In genomic region chr1:180273066-180273465, GRCh38 we compare ENCODE assay signal across 28 cellular contexts. TPM values are rescaled to one million over a fixed set of nuclear protein-coding genes. Genes with fewer than 3 reads are reported as not detected.
"Had no signal": no experiment of that assay in that cellular context is flagged by ENCODE, and none has a peak within 500 bp of the region (broad histone marks: within the 10 kb centered on the region; RNA-seq: fewer than 3 reads in every experiment).

No MANE protein-coding gene starts in this region.

- H3K4me3 ChIP-seq: colonic mucosa, esophagus squamous epithelium, gastrocnemius medialis, heart right ventricle, left lung, lower lobe of right lung, mucosa of descending colon had no signal

- H3K4me1 ChIP-seq: esophagus squamous epithelium, lower lobe of right lung had no signal

- H3K27ac ChIP-seq: colonic mucosa, epithelial cell of prostate, esophagus squamous epithelium, gastrocnemius medialis, heart right ventricle, left lung, lower lobe of right lung had no signal

- H3K4me3 Mint-ChIP-seq: dendritic cell treated with granulocyte-macrophage colony-stimulating factor and Interleukin-4, amounts not matched to agents 40 ng/mL and 50 ng/mL, for 4 days; mesothelial cell of epicardium had no signal

- H3K9me3 Mint-ChIP-seq: dendritic cell treated with granulocyte-macrophage colony-stimulating factor and Interleukin-4, amounts not matched to agents 40 ng/mL and 50 ng/mL, for 4 days; mesothelial cell of epicardium had no signal

- DNase-seq: cerebellar nuclear complex; colonic mucosa; cortex of kidney; effector CD4-positive, alpha-beta T cell; effector memory CD4-positive, alpha-beta T cell; erythroblast; esophagus squamous epithelium; foreskin fibroblast; foreskin melanocyte; gastrocnemius medialis; glutamatergic neuron; heart right ventricle; hippocampal formation; left cardiac atrium; left lung; left ventricle myocardium superior; lower lobe of right lung; mesenchymal stem cell; mucosa of descending colon had no signal

- H3K36me3 ChIP-seq: colonic mucosa, gastrocnemius medialis had no signal

- H3K27ac Mint-ChIP-seq: mesothelial cell of epicardium had no signal

- H3K27me3 Mint-ChIP-seq: dendritic cell treated with granulocyte-macrophage colony-stimulating factor and Interleukin-4, amounts not matched to agents 40 ng/mL and 50 ng/mL, for 4 days had no signal

- H3K27me3 ChIP-seq: colonic mucosa, esophagus squamous epithelium, gastrocnemius medialis, heart right ventricle, left lung had no signal

- ATAC-seq: esophagus mucosa, gastrocnemius medialis, heart right ventricle, left cardiac atrium, left lung, left ventricle myocardium superior, lower lobe of right lung, mucosa of descending colon had no signal

- H3K9me3 ChIP-seq: colonic mucosa, esophagus squamous epithelium, gastrocnemius medialis, heart right ventricle, left lung, lower lobe of right lung, mucosa of descending colon had no signal

RNA-seq across cellular contexts. Expression of gene LHX4, which starts 43.0 kb away (rescaled TPM):
- total RNA-seq: dermis microvascular lymphatic vessel endothelial cell, gastrocnemius medialis, glomerular endothelial cell, heart right ventricle, kidney epithelial cell, left cardiac atrium, left ventricle myocardium superior, lower lobe of right lung, lung microvascular endothelial cell had no signal
- polyA plus RNA-seq: keratinocyte had no signal
